Comparison of ENCODE assay signal across 19 cellular contexts in the genomic region with DNA sequence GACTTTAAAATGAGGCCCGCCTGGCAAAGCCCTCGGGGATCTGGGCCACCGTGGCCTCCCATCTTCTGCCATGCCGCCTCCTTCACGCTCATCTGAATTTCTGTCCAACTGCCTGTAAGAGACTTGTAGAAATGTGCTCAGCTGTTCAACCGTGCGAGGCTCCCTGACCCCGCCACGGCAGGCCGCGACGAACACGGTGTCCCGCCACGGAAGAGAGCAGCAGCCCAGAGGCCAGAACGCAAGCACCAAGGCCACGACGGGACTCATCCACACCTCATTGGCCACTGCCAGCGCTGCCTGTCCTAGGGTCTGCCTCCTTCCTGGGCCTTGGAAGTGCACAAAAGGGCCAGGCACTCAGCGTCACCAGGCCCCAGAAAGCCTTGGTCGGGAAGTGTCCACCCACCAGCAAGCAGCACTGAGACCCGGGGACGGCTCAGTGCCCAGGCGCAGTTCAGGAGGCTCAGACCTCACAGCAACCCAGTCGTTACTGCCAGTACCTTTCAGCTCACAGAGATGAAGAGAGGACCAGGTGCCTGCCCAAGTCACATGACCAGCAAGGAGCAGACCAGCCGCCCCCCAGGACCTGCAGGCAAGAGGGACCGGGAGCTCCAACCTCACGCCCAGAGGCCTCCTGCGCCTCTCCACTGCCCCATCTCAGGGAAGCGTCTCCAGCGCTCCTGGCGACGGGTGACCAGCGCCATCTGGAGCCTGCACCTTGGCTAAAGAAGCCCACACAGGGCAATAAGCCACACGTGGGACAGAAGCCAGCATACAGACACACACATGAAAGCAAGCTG.
"Had no signal": no experiment of that assay in that cellular context is flagged by ENCODE, and none has a peak within 500 bp of the region (broad histone marks: within the 10 kb centered on the region; RNA-seq: fewer than 3 reads in every experiment).

No MANE protein-coding gene starts in this region.

- H3K4me3 ChIP-seq: cardiac muscle cell, coronary artery, esophagus muscularis mucosa, right atrium auricular region, skin epidermis, thyroid gland had no signal

- DNase-seq: activated CD4-positive, alpha-beta memory T cell treated with anti-CD3 and anti-CD28 coated beads, Interleukin-2, amount 10 ng/mL, durations not matched to agents 7 days and 5 days; activated CD4-positive, alpha-beta T cell treated with anti-CD3 and anti-CD28 coated beads for 4 hours; activated effector memory CD4-positive, alpha-beta T cell treated with Interleukin-2 at 50 U/mL for 16 hours; activated naive CD4-positive, alpha-beta T cell treated with anti-CD3 and anti-CD28 coated beads, Interleukin-2, amount 50 U/mL, for 16 hours; activated T-cell treated with anti-CD3 and anti-CD28 coated beads, Interleukin-2, amount 50 U/mL, for 4 hours; hippocampal formation; mesenchymal stem cell; occipital lobe; stimulated activated CD4-positive, alpha-beta T cell treated with anti-CD3 and anti-CD28 coated beads, Interleukin-15, amount 100 ng/mL, for 24 hours; stimulated activated CD4-positive, alpha-beta T cell treated with anti-CD3 and anti-CD28 coated beads, Interleukin-4, amount 100 ng/mL, for 1 hour; stimulated activated naive B cell treated with anti-CD40 and anti-IgM and Interleukin-4, amounts not matched to agents 10 μg/mL and 1 μg/mL and 100 μg/mL, for 72 hours; thyroid gland had no signal

- H3K4me1 Mint-ChIP-seq: activated CD4-positive, alpha-beta memory T cell treated with anti-CD3 and anti-CD28 coated beads, Interleukin-2, amount 10 ng/mL, durations not matched to agents 7 days and 5 days; stimulated activated naive B cell treated with anti-CD40 and anti-IgM and Interleukin-4, amounts not matched to agents 10 μg/mL and 1 μg/mL and 100 μg/mL, for 72 hours had no signal

- H3K4me3 Mint-ChIP-seq: activated CD4-positive, alpha-beta memory T cell treated with anti-CD3 and anti-CD28 coated beads, Interleukin-2, amount 10 ng/mL, durations not matched to agents 7 days and 5 days; activated T-cell treated with anti-CD3 and anti-CD28 coated beads, Interleukin-2, amount 50 U/mL, for 4 hours; naive thymus-derived CD8-positive, alpha-beta T cell; stimulated activated naive B cell treated with anti-CD40 and anti-IgM and Interleukin-4, amounts not matched to agents 10 μg/mL and 1 μg/mL and 100 μg/mL, for 72 hours; WTC11 had no signal

- H3K4me1 ChIP-seq: esophagus muscularis mucosa, right atrium auricular region, thyroid gland had no signal

- ATAC-seq: activated T-cell treated with anti-CD3 and anti-CD28 coated beads, Interleukin-2, amount 50 U/mL, for 4 hours; naive thymus-derived CD8-positive, alpha-beta T cell; stimulated activated naive B cell treated with anti-CD40 and anti-IgM and Interleukin-4, amounts not matched to agents 10 μg/mL and 1 μg/mL and 100 μg/mL, for 72 hours; WTC11 had no signal

- H3K27ac ChIP-seq: cardiac muscle cell, coronary artery, esophagus muscularis mucosa, right atrium auricular region, skin epidermis, thyroid gland had no signal

- H3K9me3 ChIP-seq: esophagus muscularis mucosa, right atrium auricular region, thyroid gland had no signal

- H3K27me3 Mint-ChIP-seq: activated CD4-positive, alpha-beta memory T cell treated with anti-CD3 and anti-CD28 coated beads, Interleukin-2, amount 10 ng/mL, durations not matched to agents 7 days and 5 days; naive thymus-derived CD8-positive, alpha-beta T cell; stimulated activated naive B cell treated with anti-CD40 and anti-IgM and Interleukin-4, amounts not matched to agents 10 μg/mL and 1 μg/mL and 100 μg/mL, for 72 hours had no signal

- H3K9me3 Mint-ChIP-seq: activated CD4-positive, alpha-beta memory T cell treated with anti-CD3 and anti-CD28 coated beads, Interleukin-2, amount 10 ng/mL, durations not matched to agents 7 days and 5 days; activated T-cell treated with anti-CD3 and anti-CD28 coated beads, Interleukin-2, amount 50 U/mL, for 4 hours; naive thymus-derived CD8-positive, alpha-beta T cell; stimulated activated naive B cell treated with anti-CD40 and anti-IgM and Interleukin-4, amounts not matched to agents 10 μg/mL and 1 μg/mL and 100 μg/mL, for 72 hours; WTC11 had no signal

- H3K27ac Mint-ChIP-seq: activated CD4-positive, alpha-beta memory T cell treated with anti-CD3 and anti-CD28 coated beads, Interleukin-2, amount 10 ng/mL, durations not matched to agents 7 days and 5 days; stimulated activated naive B cell treated with anti-CD40 and anti-IgM and Interleukin-4, amounts not matched to agents 10 μg/mL and 1 μg/mL and 100 μg/mL, for 72 hours; WTC11 had no signal

- H3K36me3 ChIP-seq: cardiac muscle cell had no signal

- H3K27me3 ChIP-seq: cardiac muscle cell, esophagus muscularis mucosa, right atrium auricular region, thyroid gland had no signal
